In genomic region chr14:103889313-103890051, GRCh38 we compare ENCODE assay signal across 11 cellular contexts. TPM values are rescaled to one million over a fixed set of nuclear protein-coding genes. Genes with fewer than 3 reads are reported as not detected.
DNase-seq lines count a peak whose midpoint lies in the region; ATAC-seq, FAIRE-seq and TF ChIP-seq lines count a peak whose summit lies in the region.
"Had no signal": no experiment of that assay in that cellular context is flagged by ENCODE, and none has a peak within 500 bp of the region (broad histone marks: within the 10 kb centered on the region; RNA-seq: fewer than 3 reads in every experiment).

No MANE protein-coding gene starts in this region.

- DNase-seq in H54 (ENCODE audit: insufficient read length, low spot score) (peak; percentile 88), SW480 (ENCODE audit: low spot score) (peak; percentile 95), heart right ventricle (peak in 1 of 2 donors; percentile 37), smooth muscle cell (lab: John Stamatoyannopoulos, UW; ENCODE audit: unreplicated experiment) (no peak), NCI-H128 (lab: John Stamatoyannopoulos, UW; ENCODE audit: unreplicated experiment) (no peak), NCI-H187 treated with DMSO at 0.1 percent for 48 hours (lab: John Stamatoyannopoulos, UW) (no peak), cerebellar nuclear complex (lab: John Stamatoyannopoulos, UW) (no peak)
- DNase-seq: NCI-H1694 treated with DMSO at 0.1 percent for 48 hours, retina had no signal

- intact Hi-C loops in heart right ventricle (cut with DNase I), result loop anchor here in 1 of 10 donors (2.0 kb wide), 1 partner anchor 19 kb away; no protein-coding TSS in a partner anchor

- H3K27me3 ChIP-seq in heart right ventricle (no peaks in the 10 kb centered on the region), smooth muscle cell (ENCODE audit: low read depth) (no peaks in the 10 kb centered on the region)

- FAIRE-seq in H54 (lab: Jason Lieb, UNC), result peak; percentile 96

- H3K36me3 ChIP-seq in heart right ventricle (no peaks in the 10 kb centered on the region), smooth muscle cell (ENCODE audit: low read depth) (no peaks in the 10 kb centered on the region)

- ATAC-seq in heart right ventricle (peak in 5 of 8 donors; percentile 3 to 43 (median 32)), HG02884 (IDR thresholded peaks at IDR 0.05; ENCODE audit: unreplicated experiment) (no peak)

- H3K79me2 ChIP-seq in smooth muscle cell (ENCODE audit: low read depth), result no peaks in the 10 kb centered on the region

- peak overlapping the region in 2 of 10 donors; percentile 20 to 44 for H3K27ac ChIP-seq in heart right ventricle
- H3K27ac ChIP-seq in smooth muscle cell (ENCODE audit: low read depth), result peak overlapping the region; percentile 87

- WGBS in heart right ventricle, 2 donors, result 55 to 64% methylated on average over 31 of the region's 31 CpGs
- 55% methylated on average over 26 of the region's 31 CpGs for WGBS in smooth muscle cell (ENCODE audit: low lambda C conversion rate)

- no peaks in the 10 kb centered on the region for H4K20me1 ChIP-seq in smooth muscle cell (ENCODE audit: low read depth)

- H3K4me3 ChIP-seq in heart right ventricle (no peak overlapping the region), smooth muscle cell (no peak overlapping the region)

- H3K4me1 ChIP-seq in heart right ventricle (peaks cover 8 to 35% (median 23%) of the 10 kb centered on the region in 9 donors), smooth muscle cell (ENCODE audit: low read depth) (no peaks in the 10 kb centered on the region)

- no peak overlapping the region for H2AFZ ChIP-seq in smooth muscle cell (ENCODE audit: low read depth)

- TF ChIP-seq POLR2A in H54 (IDR thresholded peaks at IDR 0.05; ENCODE audit: low read depth, low read length), result no peak

- no peak for TF ChIP-seq CTCF in heart right ventricle (IDR thresholded peaks at IDR 0.05)
- no peak for TF ChIP-seq CTCF in smooth muscle cell (IDR thresholded peaks at IDR 0.05; ENCODE audit: borderline replicate concordance, insufficient read depth, poor library complexity, severe bottlenecking)

- peak overlapping the region; percentile 54 for H3K4me2 ChIP-seq in smooth muscle cell

- H3F3A ChIP-seq in smooth muscle cell (ENCODE audit: low read depth), result no peaks in the 10 kb centered on the region

- peak overlapping the region; percentile 76 for H3K9ac ChIP-seq in smooth muscle cell (ENCODE audit: low read depth)

- H3K9me3 ChIP-seq in heart right ventricle (no peaks in the 10 kb centered on the region), smooth muscle cell (replicated peaks; ENCODE audit: low read depth) (no peaks in the 10 kb centered on the region)

RNA-seq across cellular contexts. Expression of gene TDRD9, which starts 38.8 kb away (rescaled TPM):
- total RNA-seq in heart right ventricle (1 to 10 TPM in 7 of 10 donors, under 1 TPM in 3; 0.55 to 7.4 (median 2.1) TPM), smooth muscle cell (0.67 and 1.0 TPM in 2 replicates)
- polyA plus RNA-seq in heart right ventricle (1 to 10 TPM; 2.2 to 8.4 TPM), smooth muscle cell (0.44 TPM in 1 of 2 replicates, not detected in the other)
- total RNA-seq: OCI-LY7 had no signal

RNA-seq across cellular contexts. Expression of gene PPP1R13B, which starts 42.1 kb away (rescaled TPM):
- 100 to 1,000 TPM in 2 of 10 donors, 10 to 100 TPM in 8; 64.8 to 124 (median 77.0) TPM for total RNA-seq in heart right ventricle
- 10 to 100 TPM; 21.6 to 70.2 TPM for polyA plus RNA-seq in heart right ventricle
- 2.1 and 4.3 TPM in 2 replicates for total RNA-seq in smooth muscle cell
- polyA plus RNA-seq in smooth muscle cell, result 2.3 and 7.1 TPM in 2 replicates

RNA-seq across cellular contexts. Expression of gene RD3L, which starts 52.8 kb away (rescaled TPM):
- 10 to 100 TPM; 17.8 to 42.1 (median 25.3) TPM for total RNA-seq in heart right ventricle
- polyA plus RNA-seq in heart right ventricle, result 10 to 100 TPM in 1 of 2 donors, 1 to 10 TPM in 1; 2.9 to 26.6 TPM
- not detected in 2 replicates for total RNA-seq in smooth muscle cell
- polyA plus RNA-seq in smooth muscle cell, result not detected in 2 replicates
- total RNA-seq: OCI-LY7 had no signal

Comparison
In these comparisons a context has a peak if more than half of its experiments do, and no peak if none do; other contexts are left out.
1. DNase-seq: peak in H54 (single experiment) and SW480 (single experiment); none in smooth muscle cell (single experiment), NCI-H128 (single experiment), NCI-H187 treated with DMSO at 0.1 percent for 48 hours (single experiment) and cerebellar nuclear complex (0 of 2).
2. RNA of gene PPP1R13B, which starts 42.1 kb away (total RNA-seq): 64.8 to 124 TPM in heart right ventricle; 2.1 to 4.3 TPM in smooth muscle cell; every median in the first group is over 10 times any median in the second.
3. RNA of gene RD3L, which starts 52.8 kb away (total RNA-seq): 17.8 to 42.1 TPM in heart right ventricle; not detected in smooth muscle cell; every median in the first group is over 10 times any median in the second.